Comparison of ENCODE assay signal across 8 cellular contexts in the genomic region with DNA sequence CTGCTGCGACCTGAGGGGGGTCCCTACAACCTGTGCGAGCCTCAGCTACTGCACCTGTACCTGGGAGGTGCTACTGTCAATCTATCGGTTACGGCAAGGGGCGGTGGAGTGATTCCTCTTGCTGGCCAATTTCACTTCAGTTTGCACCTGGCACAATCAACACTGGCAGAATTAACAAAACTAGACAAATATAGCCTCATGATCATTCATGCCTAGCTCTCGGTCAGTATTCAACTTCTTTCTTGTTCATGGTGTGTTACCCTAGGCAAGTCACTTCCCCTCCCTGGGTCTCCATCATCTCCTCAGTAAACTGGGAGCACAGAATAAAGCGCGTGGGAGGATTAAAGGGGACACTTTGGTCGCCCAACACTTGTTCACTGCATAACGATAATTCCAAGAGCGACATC. TPM values are rescaled to one million over a fixed set of nuclear protein-coding genes. Genes with fewer than 3 reads are reported as not detected.
DNase-seq lines count a peak whose midpoint lies in the region; ATAC-seq and TF ChIP-seq lines count a peak whose summit lies in the region.

No MANE protein-coding gene starts in this region.

- CTCF ChIA-PET in CD8-positive, alpha-beta memory T cell (lab: Charles Lee): interaction anchor here (1.3 to 2.7 kb wide), 6 partner anchors 51 to 207 kb away, joined by 3 to 7 read pairs (median 5); partner anchors contain the start of genes ANKLE1 and OCEL1

- H3K9me3 ChIP-seq in CD8-positive, alpha-beta memory T cell (ENCODE audit: low read length): no peaks in the 10 kb centered on the region
- H3K9me3 ChIP-seq in mucosa of descending colon: no peaks in the 10 kb centered on the region

- peaks cover 37% of the 10 kb centered on the region for H3K4me1 ChIP-seq in CD8-positive, alpha-beta memory T cell (ENCODE audit: insufficient read depth, low read length)
- peaks cover 13% of the 10 kb centered on the region for H3K4me1 ChIP-seq in mucosa of descending colon (ENCODE audit: low read depth)

- peaks cover 47 to 69% (median 52%) of the 10 kb centered on the region in 3 donors for H3K4me1 Mint-ChIP-seq in CD8-positive, alpha-beta memory T cell
- peaks cover 59% of the 10 kb centered on the region for H3K4me1 Mint-ChIP-seq in brain

- H3K36me3 Mint-ChIP-seq in CD8-positive, alpha-beta memory T cell: peaks cover 0 to 53% (median 0%) of the 10 kb centered on the region in 3 donors
- no peaks in the 10 kb centered on the region for H3K36me3 Mint-ChIP-seq in brain

- peak overlapping the region; percentile 90 to 99 (median 98) for H3K27ac Mint-ChIP-seq in CD8-positive, alpha-beta memory T cell
- H3K27ac Mint-ChIP-seq in brain: peak overlapping the region; percentile 91 to 95 (median 94)

- no peaks in the 10 kb centered on the region for H3K27me3 Mint-ChIP-seq in CD8-positive, alpha-beta memory T cell
- H3K27me3 Mint-ChIP-seq in brain: peaks cover 8% of the 10 kb centered on the region

- H3K36me3 ChIP-seq in CD8-positive, alpha-beta memory T cell (ENCODE audit: insufficient read depth, low read length): no peaks in the 10 kb centered on the region
- H3K36me3 ChIP-seq in mucosa of descending colon (ENCODE audit: low read depth): no peaks in the 10 kb centered on the region

- peak overlapping the region; percentile 86 for H3K4me3 ChIP-seq in CD8-positive, alpha-beta memory T cell (ENCODE audit: low read length)
- H3K4me3 ChIP-seq in mucosa of descending colon: peak overlapping the region; percentile 48

- TF ChIP-seq CTCF in brain (conservative IDR thresholded peaks at IDR 0.05) (no peak), mucosa of descending colon (IDR thresholded peaks at IDR 0.05) (no peak)

- peak in 2 of 5 donors; percentile 10 to 23 for DNase-seq in CD8-positive, alpha-beta memory T cell
- no peak for DNase-seq in mucosa of descending colon
- no peak for DNase-seq in SW 1271 (lab: John Stamatoyannopoulos, UW)
- no peak for DNase-seq in inferior parietal cortex (ENCODE audit: extremely low spot score)
- no peak for DNase-seq in NCI-H446 (lab: John Stamatoyannopoulos, UW)

- peak; percentile 3 for ATAC-seq in HG03354 (IDR thresholded peaks at IDR 0.05; ENCODE audit: poor library complexity, severe bottlenecking, unreplicated experiment)
- peak; percentile 1 for ATAC-seq in mucosa of descending colon
- ATAC-seq in HG02973 (IDR thresholded peaks at IDR 0.05; ENCODE audit: unreplicated experiment): no peak

- intact Hi-C loops in mucosa of descending colon (cut with DNase I, micrococcal nuclease): no loop called here

- POLR2A ChIA-PET in CD8-positive, alpha-beta memory T cell (lab: Charles Lee): interaction anchor here (1.1 to 2.8 kb wide), 7 partner anchors 9 to 258 kb away, joined by 3 to 10 read pairs (median 5); partner anchors contain the start of genes OCEL1 and USE1

- peaks cover 0 to 2% (median 0%) of the 10 kb centered on the region in 5 donors for H3K9me3 Mint-ChIP-seq in CD8-positive, alpha-beta memory T cell
- H3K9me3 Mint-ChIP-seq in brain: peaks cover 0 to 4% (median 0%) of the 10 kb centered on the region in 5 experiments

- peak overlapping the region; percentile 88 for H3K27ac ChIP-seq in CD8-positive, alpha-beta memory T cell (ENCODE audit: low read depth, low read length)

- H3K27me3 ChIP-seq in CD8-positive, alpha-beta memory T cell (ENCODE audit: insufficient read depth, low read length, poor library complexity, severe bottlenecking): no peaks in the 10 kb centered on the region

- peak overlapping the region; percentile 96 to 100 (median 98) for H3K4me3 Mint-ChIP-seq in CD8-positive, alpha-beta memory T cell
- H3K4me3 Mint-ChIP-seq in brain: peak overlapping the region; percentile 97 to 100 (median 99)

RNA-seq across cellular contexts. Expression of gene HAUS8, which starts 0.6 kb away (rescaled TPM):
- total RNA-seq in CD8-positive, alpha-beta memory T cell: 10 to 100 TPM; 33.4 to 36.4 TPM
- polyA plus RNA-seq in CD8-positive, alpha-beta memory T cell: 9.7 TPM
- 12.7 TPM for polyA plus RNA-seq in brain (ENCODE audit: insufficient read depth, low read depth, low replicate concordance)
- total RNA-seq in mucosa of descending colon: 10 to 100 TPM; 12.2 to 16.6 (median 13.6) TPM

RNA-seq across cellular contexts. Expression of gene MYO9B, which starts 0.9 kb away (rescaled TPM):
- total RNA-seq in CD8-positive, alpha-beta memory T cell: 100 to 1,000 TPM; 104 to 108 TPM
- polyA plus RNA-seq in CD8-positive, alpha-beta memory T cell: 24.9 TPM
- 41.2 TPM for polyA plus RNA-seq in brain (ENCODE audit: insufficient read depth, low read depth, low replicate concordance)
- total RNA-seq in mucosa of descending colon: 10 to 100 TPM; 73.7 to 91.8 (median 90.8) TPM

RNA-seq across cellular contexts. Expression of gene CPAMD8, which starts 48.0 kb away (rescaled TPM):
- under 1 TPM; 0.07 to 0.18 TPM for total RNA-seq in CD8-positive, alpha-beta memory T cell
- 0.74 TPM for polyA plus RNA-seq in CD8-positive, alpha-beta memory T cell
- polyA plus RNA-seq in brain (ENCODE audit: insufficient read depth, low read depth, low replicate concordance): 4.1 TPM
- total RNA-seq in mucosa of descending colon: 1 to 10 TPM; 2.3 to 5.8 (median 3.1) TPM
